Comparison of ENCODE assay signal across 8 cellular contexts in genomic region chr11:17012712-17013547, GRCh38. TPM values are rescaled to one million over a fixed set of nuclear protein-coding genes. Genes with fewer than 3 reads are reported as not detected.
A peak's percentile ranks its signal among the peaks of the same experiment; 100 is the strongest.
DNase-seq lines count a peak whose midpoint lies in the region; ATAC-seq, FAIRE-seq and TF ChIP-seq lines count a peak whose summit lies in the region.

No MANE protein-coding gene starts in this region.

- in situ Hi-C loops in gastrocnemius medialis (cut with MboI; ENCODE audit: low sequenced_read_pairs in 4 of 4): no loop called here
- in situ Hi-C loops in KBM-7 (cut with MboI; ENCODE audit: low pct_unique_long_range_greater_than_20kb, low sequenced_read_pairs): no loop called here

- H3K4me1 ChIP-seq in gastrocnemius medialis: peaks cover 4 to 6% of the 10 kb centered on the region in 2 donors

- TF ChIP-seq POLR2A in gastrocnemius medialis (IDR thresholded peaks at IDR 0.05): no peak

- peak; percentile 29 to 74 for ATAC-seq in gastrocnemius medialis

- intact Hi-C loops in gastrocnemius medialis (cut with DNase I; ENCODE audit: low total_unique reads): no loop called here

- H3K27ac Mint-ChIP-seq in activated naive CD8-positive, alpha-beta T cell treated with anti-CD3 and anti-CD28 coated beads for 36 hours: no peak overlapping the region
- no peak overlapping the region for H3K27ac Mint-ChIP-seq in HFFc6

- no peak for TF ChIP-seq CTCF in gastrocnemius medialis (IDR thresholded peaks at IDR 0.05 in 4 of 5, conservative IDR thresholded peaks at IDR 0.05 in 1 of 5)
- no peak for TF ChIP-seq CTCF in D721Med (IDR thresholded peaks at IDR 0.05; ENCODE audit: insufficient read depth, missing control alignments)
- no peak for TF ChIP-seq CTCF in HFFc6 (IDR thresholded peaks at IDR 0.05)

- no peaks in the 10 kb centered on the region for H3K36me3 ChIP-seq in gastrocnemius medialis

- peak overlapping the region; percentile 61 to 74 (median 68) for H3K4me3 ChIP-seq in gastrocnemius medialis

- H3K36me3 Mint-ChIP-seq in activated naive CD8-positive, alpha-beta T cell treated with anti-CD3 and anti-CD28 coated beads for 36 hours: no peaks in the 10 kb centered on the region
- H3K36me3 Mint-ChIP-seq in HFFc6 (ENCODE audit: low read depth): no peaks in the 10 kb centered on the region; the same call in 1 of the 2 replicates

- H3K4me1 Mint-ChIP-seq in activated naive CD8-positive, alpha-beta T cell treated with anti-CD3 and anti-CD28 coated beads for 36 hours: peaks cover 7% of the 10 kb centered on the region
- H3K4me1 Mint-ChIP-seq in HFFc6 (ENCODE audit: low read depth): peaks cover 8% of the 10 kb centered on the region; the same call in 1 of the 2 replicates

- no peak for FAIRE-seq in D721Med (lab: Jason Lieb, UNC)

- no peaks in the 10 kb centered on the region for H3K9me3 Mint-ChIP-seq in activated naive CD8-positive, alpha-beta T cell treated with anti-CD3 and anti-CD28 coated beads for 36 hours
- H3K9me3 Mint-ChIP-seq in HFFc6: no peaks in the 10 kb centered on the region

- H3K27me3 Mint-ChIP-seq in activated naive CD8-positive, alpha-beta T cell treated with anti-CD3 and anti-CD28 coated beads for 36 hours: peaks cover 29% of the 10 kb centered on the region
- peaks cover 27% of the 10 kb centered on the region for H3K27me3 Mint-ChIP-seq in HFFc6 (ENCODE audit: insufficient read depth)

- DNase-seq in HS-5 (ENCODE audit: low read depth) (peak; percentile 41), hypothalamus (lab: John Stamatoyannopoulos, UW) (peak in 31 of 51 donors; percentile 14 to 62 (median 31)), gastrocnemius medialis (no peak), D721Med (ENCODE audit: insufficient read length, low spot score) (no peak), KBM-7 (no peak), HFFc6 (no peak), NCI-H1092 (lab: John Stamatoyannopoulos, UW) (no peak)
- no peak for DNase-seq in activated naive CD8-positive, alpha-beta T cell treated with anti-CD3 and anti-CD28 coated beads for 36 hours

- H3K4me3 Mint-ChIP-seq in activated naive CD8-positive, alpha-beta T cell treated with anti-CD3 and anti-CD28 coated beads for 36 hours: peak overlapping the region; percentile 68
- no peak overlapping the region for H3K4me3 Mint-ChIP-seq in HFFc6

- H3K27me3 ChIP-seq in gastrocnemius medialis: peaks cover 0 to 8% (median 0%) of the 10 kb centered on the region in 3 donors

- no peaks in the 10 kb centered on the region for H3K9me3 ChIP-seq in gastrocnemius medialis

- H3K27ac ChIP-seq in gastrocnemius medialis: no peak overlapping the region

RNA-seq across cellular contexts. Expression of gene PLEKHA7, which starts 1.3 kb away (rescaled TPM):
- 1 to 10 TPM; 5.1 to 5.6 TPM for total RNA-seq in activated naive CD8-positive, alpha-beta T cell treated with anti-CD3 and anti-CD28 coated beads for 36 hours
- 1 to 10 TPM in 3 of 4 donors, under 1 TPM in 1; 0.72 to 3.6 (median 2.2) TPM for total RNA-seq in gastrocnemius medialis
- under 1 TPM in 3 of 6 experiments, not detected in 3; 0.07 to 0.24 (median 0.08) TPM for total RNA-seq in HFFc6 (2021; fragmentation: NEBNext Ultra II Directional; extraction: Animal tissue kit (Norgen Biotek cat#: 25700))

Comparison
In these comparisons a context has a peak if more than half of its experiments do, and no peak if none do; other contexts are left out.
1. DNase-seq: peak in HS-5 (single experiment) and hypothalamus (31 of 51); none in activated naive CD8-positive, alpha-beta T cell treated with anti-CD3 and anti-CD28 coated beads for 36 hours (single experiment), gastrocnemius medialis (0 of 2), D721Med (single experiment), KBM-7 (single experiment), HFFc6 (single experiment) and NCI-H1092 (single experiment).